Comparison of ENCODE assay signal across 9 cellular contexts in genomic region chr17:19346351-19347255, GRCh38. TPM values are rescaled to one million over a fixed set of nuclear protein-coding genes. Genes with fewer than 3 reads are reported as not detected.
DNase-seq lines count a peak whose midpoint lies in the region; ATAC-seq, FAIRE-seq and TF ChIP-seq lines count a peak whose summit lies in the region.
"Had no signal": no experiment of that assay in that cellular context is flagged by ENCODE, and none has a peak within 500 bp of the region (broad histone marks: within the 10 kb centered on the region; RNA-seq: fewer than 3 reads in every experiment).

No MANE protein-coding gene starts in this region.

- POLR2A ChIA-PET in GM12878 (lab: Charles Lee): no interaction called here
- POLR2A ChIA-PET in activated CD4-positive, alpha-beta T cell treated with anti-CD3 and anti-CD28 coated beads for 36 hours (lab: Charles Lee): no interaction called here

- in situ Hi-C loops in GM12878 (cut with MboI): no loop called here

- no peak overlapping the region for H3K4me3 Mint-ChIP-seq in natural killer cell treated with Interleukin-12 subunit alpha and Interleukin-12 subunit beta and Interleukin-15 and Interleukin-18, amount 100 ng/mL, for 72 hours
- H3K4me3 Mint-ChIP-seq in natural killer cell: no peak overlapping the region
- H3K4me3 Mint-ChIP-seq in activated CD4-positive, alpha-beta T cell treated with anti-CD3 and anti-CD28 coated beads for 36 hours: no peak overlapping the region

- no peak overlapping the region for H3K27ac Mint-ChIP-seq in natural killer cell treated with Interleukin-12 subunit alpha and Interleukin-12 subunit beta and Interleukin-15 and Interleukin-18, amount 100 ng/mL, for 72 hours
- no peak overlapping the region for H3K27ac Mint-ChIP-seq in natural killer cell
- H3K27ac Mint-ChIP-seq in activated CD4-positive, alpha-beta T cell treated with anti-CD3 and anti-CD28 coated beads for 36 hours: no peak overlapping the region

- H3K9me3 ChIP-seq in GM12878 (replicated peaks; ENCODE audit: control insufficient read depth, insufficient read depth, low read length) (no peaks in the 10 kb centered on the region), suprapubic skin (no peaks in the 10 kb centered on the region)

- H3K27ac ChIP-seq in GM12878 (ENCODE audit: control insufficient read depth, insufficient read depth): no peak overlapping the region
- peak overlapping the region; percentile 77 for H3K27ac ChIP-seq in suprapubic skin

- no peaks in the 10 kb centered on the region for H3K9me3 Mint-ChIP-seq in natural killer cell treated with Interleukin-12 subunit alpha and Interleukin-12 subunit beta and Interleukin-15 and Interleukin-18, amount 100 ng/mL, for 72 hours
- no peaks in the 10 kb centered on the region for H3K9me3 Mint-ChIP-seq in natural killer cell
- no peaks in the 10 kb centered on the region for H3K9me3 Mint-ChIP-seq in activated CD4-positive, alpha-beta T cell treated with anti-CD3 and anti-CD28 coated beads for 36 hours (ENCODE audit: low read depth)

- no peaks in the 10 kb centered on the region for H4K20me1 ChIP-seq in GM12878 (ENCODE audit: control insufficient read depth, insufficient read depth)

- H3K4me1 Mint-ChIP-seq in natural killer cell treated with Interleukin-12 subunit alpha and Interleukin-12 subunit beta and Interleukin-15 and Interleukin-18, amount 100 ng/mL, for 72 hours (ENCODE audit: low read depth in 2 of 2): peaks cover 3 to 4% of the 10 kb centered on the region in 2 donors
- no peaks in the 10 kb centered on the region for H3K4me1 Mint-ChIP-seq in natural killer cell
- no peaks in the 10 kb centered on the region for H3K4me1 Mint-ChIP-seq in activated CD4-positive, alpha-beta T cell treated with anti-CD3 and anti-CD28 coated beads for 36 hours

- 50% methylated on average over 16 of the region's 19 CpGs for WGBS in GM12878 (ENCODE audit: insufficient coverage, insufficient replicate concordance, low lambda C conversion rate, missing lambda C conversion rate)
- 20% methylated on average over 11 of the region's 19 CpGs for WGBS in suprapubic skin

- H3K9ac ChIP-seq in GM12878 (ENCODE audit: control insufficient read depth, insufficient read depth, low read length): no peak overlapping the region

- no peaks in the 10 kb centered on the region for H3K36me3 Mint-ChIP-seq in natural killer cell treated with Interleukin-12 subunit alpha and Interleukin-12 subunit beta and Interleukin-15 and Interleukin-18, amount 100 ng/mL, for 72 hours
- H3K36me3 Mint-ChIP-seq in natural killer cell: no peaks in the 10 kb centered on the region
- H3K36me3 Mint-ChIP-seq in activated CD4-positive, alpha-beta T cell treated with anti-CD3 and anti-CD28 coated beads for 36 hours (ENCODE audit: low read depth): no peaks in the 10 kb centered on the region

- BruUV-seq in GM12878 (replicated peaks; lab: Mats Ljungman, UMichigan): no TSS peak

- TF ChIP-seq CTCF in natural killer cell (IDR thresholded peaks at IDR 0.05): no peak
- TF ChIP-seq CTCF in GM12878 (IDR thresholded peaks at IDR 0.05 in 2 of 3, conservative IDR thresholded peaks at IDR 0.05 in 1 of 3; ENCODE audit: control insufficient read depth in 2 of 3, extremely low read depth in 1 of 3, insufficient read depth in 1 of 3, low read depth in 3 of 3, low read length in 3 of 3): no peak
- no peak for TF ChIP-seq CTCF in suprapubic skin (IDR thresholded peaks at IDR 0.05)

- H3K4me3 ChIP-seq in GM12878: no peak overlapping the region
- H3K4me3 ChIP-seq in suprapubic skin: no peak overlapping the region

- no peaks in the 10 kb centered on the region for H3K79me2 ChIP-seq in GM12878 (ENCODE audit: control insufficient read depth, insufficient read depth, low read length)

- peaks cover 4 to 7% of the 10 kb centered on the region in 2 donors for H3K27me3 Mint-ChIP-seq in natural killer cell treated with Interleukin-12 subunit alpha and Interleukin-12 subunit beta and Interleukin-15 and Interleukin-18, amount 100 ng/mL, for 72 hours
- peaks cover 0 to 3% of the 10 kb centered on the region in 2 donors for H3K27me3 Mint-ChIP-seq in natural killer cell (ENCODE audit: low read depth in 2 of 2)
- H3K27me3 Mint-ChIP-seq in activated CD4-positive, alpha-beta T cell treated with anti-CD3 and anti-CD28 coated beads for 36 hours: peaks cover 4% of the 10 kb centered on the region

- TF ChIP-seq EP300 in GM12878 (IDR thresholded peaks at IDR 0.05; ENCODE audit: borderline replicate concordance in 1 of 2, control insufficient read depth in 1 of 2, low read depth in 2 of 2, low read length in 2 of 2): no peak
- no peak for TF ChIP-seq EP300 in suprapubic skin (IDR thresholded peaks at IDR 0.05)

- no peak for ATAC-seq in natural killer cell treated with Interleukin-12 subunit alpha and Interleukin-12 subunit beta and Interleukin-15 and Interleukin-18, amount 100 ng/mL, for 72 hours
- no peak for ATAC-seq in natural killer cell
- peak; percentile 54; the same call in 2 of the 3 replicates for ATAC-seq in GM12878
- ATAC-seq in HG02642 (IDR thresholded peaks at IDR 0.05; ENCODE audit: poor library complexity, unreplicated experiment): no peak
- ATAC-seq in activated CD4-positive, alpha-beta T cell treated with anti-CD3 and anti-CD28 coated beads for 36 hours: no peak

- H2AFZ ChIP-seq in GM12878 (ENCODE audit: control insufficient read depth, low read depth, low read length): no peak overlapping the region

- H3K4me1 ChIP-seq in GM12878 (ENCODE audit: control insufficient read depth, insufficient read depth, low read length) (no peaks in the 10 kb centered on the region), suprapubic skin (peaks cover 70% of the 10 kb centered on the region)

- no peak overlapping the region for H3K4me2 ChIP-seq in GM12878 (ENCODE audit: control insufficient read depth, insufficient read depth)

- H3K36me3 ChIP-seq in GM12878 (ENCODE audit: control insufficient read depth in 2 of 2, insufficient read depth in 2 of 2, low read length in 1 of 2): no peaks in the 10 kb centered on the region
- H3K36me3 ChIP-seq in suprapubic skin: no peaks in the 10 kb centered on the region

- peak; percentile 56 for DNase-seq in natural killer cell treated with Interleukin-12 subunit alpha and Interleukin-12 subunit beta and Interleukin-15 and Interleukin-18, amount 100 ng/mL, for 72 hours (ENCODE audit: low spot score)
- DNase-seq in natural killer cell: no peak
- DNase-seq in GM12878 (ENCODE audit: low read depth, low spot score): no peak
- peak; percentile 90 for DNase-seq in kidney glomerular epithelial cell (lab: John Stamatoyannopoulos, UW)
- DNase-seq in suprapubic skin (ENCODE audit: low spot score in 2 of 2): peak; percentile 83 to 86
- no peak for DNase-seq in epidermal melanocyte (ENCODE audit: insufficient read length, low spot score)
- no peak for DNase-seq in activated CD4-positive, alpha-beta T cell treated with anti-CD3 and anti-CD28 coated beads for 36 hours

- no peak for TF ChIP-seq POLR2A in GM12878 (IDR thresholded peaks at IDR 0.05; ENCODE audit: low read depth, low read length)
- no peak for TF ChIP-seq POLR2A in suprapubic skin (IDR thresholded peaks at IDR 0.05)

- H3K27me3 ChIP-seq in GM12878 (replicated peaks in 1 of 2; ENCODE audit: control insufficient read depth in 2 of 2, insufficient read depth in 2 of 2, low read length in 1 of 2): no peaks in the 10 kb centered on the region
- H3K27me3 ChIP-seq in suprapubic skin: no peaks in the 10 kb centered on the region

- RAD21 ChIA-PET in GM12878 (lab: Charles Lee; ENCODE audit: unreplicated experiment): no interaction called here

- SMC1A ChIA-PET in GM12878 (lab: Charles Lee; ENCODE audit: uncharacterized antibody, unreplicated experiment): no interaction called here

- FAIRE-seq in GM12878 (lab: Jason Lieb, UNC): no peak
- FAIRE-seq: G401.6 had no signal

- intact Hi-C loops in natural killer cell (cut with micrococcal nuclease) (no loop called here), GM12878 (cut with micrococcal nuclease; ENCODE audit: unreplicated experiment) (no loop called here)
- intact Hi-C loops in activated CD4-positive, alpha-beta T cell treated with anti-CD3 and anti-CD28 coated beads for 36 hours (cut with DNase I, micrococcal nuclease): no loop called here

- CTCF ChIA-PET in GM12878 (lab: Yijun Ruan, JAX): no interaction called here
- CTCF ChIA-PET in activated CD4-positive, alpha-beta T cell treated with anti-CD3 and anti-CD28 coated beads for 36 hours (lab: Charles Lee): interaction anchor here (1.2 kb wide), 1 partner anchor 9 kb away, joined by 4 read pairs; no protein-coding TSS in a partner anchor

- TF ChIP-seq RAD21 in GM12878 (IDR thresholded peaks at IDR 0.05; ENCODE audit: insufficient read depth, low read depth, low read length): no peak

RNA-seq across cellular contexts. Expression of gene B9D1, which starts 15.9 kb away (rescaled TPM):
- total RNA-seq in natural killer cell treated with Interleukin-12 subunit alpha and Interleukin-12 subunit beta and Interleukin-15 and Interleukin-18, amount 100 ng/mL, for 72 hours: 1 to 10 TPM; 2.2 to 4.9 TPM
- total RNA-seq in natural killer cell (1 to 10 TPM; 3.1 to 7.5 (median 3.7) TPM), GM12878 (2014; rRNA removed) (8.3 and 9.4 TPM in 2 replicates), GM12878 (2014; rRNA removed; fragmentation: Illumina TruSeq; extraction: Trizol) (4.5 and 5.9 TPM in 2 replicates), GM12878 (2021) (8.1 and 9.5 TPM in 2 replicates), suprapubic skin (10 to 100 TPM; 10.7 to 21.7 (median 17.3) TPM)
- total RNA-seq in GM12878 (2013; cell fraction: nucleolus; rRNA removed): 11.3 and 12.0 TPM in 2 replicates
- polyA plus RNA-seq in GM12878 (2011; ENCODE audit: low read depth): 12.7 TPM
- polyA plus RNA-seq in GM12878 (2011; rRNA removed) (5.0 and 10.4 TPM in 2 replicates), GM12878 (2014; fragmentation: Illumina TruSeq; extraction: Trizol) (4.9 and 8.7 TPM in 2 replicates), GM12878 (2014; fragmentation: Nextera tagmentation; extraction: Ambion mirVana) (10 to 100 TPM in 1 of 2 experiments, 1 to 10 TPM in 1; 8.2 to 10.2 TPM), GM12878 (2014; rRNA removed) (11.8 and 14.9 TPM in 2 replicates), GM12878 (2016; fragmentation: Nextera tagmentation; extraction: Ambion mirVana) (10 to 100 TPM; 16.4 to 18.3 TPM)
- 15.0 TPM in 2 replicates for polyA plus RNA-seq in GM12878 (2011; cell fraction: cytosol; rRNA removed)
- 14.0 and 16.5 TPM in 2 replicates for polyA plus RNA-seq in GM12878 (2011; cell fraction: nucleus; rRNA removed)
- 8.7 and 8.9 TPM in 2 replicates for polyA plus RNA-seq in GM12878 (2012)
- polyA minus RNA-seq in GM12878 (2011; rRNA and poly(A)+ RNA removed): 6.3 and 9.0 TPM in 2 replicates
- polyA minus RNA-seq in GM12878 (2011; cell fraction: cytosol; rRNA and poly(A)+ RNA removed): 1.5 and 3.7 TPM in 2 replicates
- polyA minus RNA-seq in GM12878 (2011; cell fraction: nucleus; rRNA and poly(A)+ RNA removed): 2.9 and 5.4 TPM in 2 replicates
- total RNA-seq in activated CD4-positive, alpha-beta T cell treated with anti-CD3 and anti-CD28 coated beads for 36 hours: 1 to 10 TPM; 7.4 to 7.8 TPM

RNA-seq across cellular contexts. Expression of gene MAPK7, which starts 31.7 kb away (rescaled TPM):
- total RNA-seq in natural killer cell treated with Interleukin-12 subunit alpha and Interleukin-12 subunit beta and Interleukin-15 and Interleukin-18, amount 100 ng/mL, for 72 hours: 10 to 100 TPM; 28.7 to 29.8 TPM
- total RNA-seq in natural killer cell: 10 to 100 TPM; 39.2 to 63.5 (median 54.1) TPM
- 20.9 and 25.3 TPM in 2 replicates for total RNA-seq in GM12878 (2013; cell fraction: nucleolus; rRNA removed)
- total RNA-seq in GM12878 (2014; rRNA removed): 2.1 and 3.7 TPM in 2 replicates
- total RNA-seq in GM12878 (2014; rRNA removed; fragmentation: Illumina TruSeq; extraction: Trizol): 2.1 and 2.7 TPM in 2 replicates
- 11.1 and 13.5 TPM in 2 replicates for total RNA-seq in GM12878 (2021)
- polyA plus RNA-seq in GM12878 (2011; ENCODE audit: low read depth): 6.9 TPM
- 1.6 and 3.2 TPM in 2 replicates for polyA plus RNA-seq in GM12878 (2011; rRNA removed)
- 4.5 and 5.4 TPM in 2 replicates for polyA plus RNA-seq in GM12878 (2011; cell fraction: cytosol; rRNA removed)
- polyA plus RNA-seq in GM12878 (2011; cell fraction: nucleus; rRNA removed): 15.6 and 17.1 TPM in 2 replicates
- 7.0 and 10.0 TPM in 2 replicates for polyA plus RNA-seq in GM12878 (2012)
- polyA plus RNA-seq in GM12878 (2014; fragmentation: Illumina TruSeq; extraction: Trizol): 5.1 and 7.8 TPM in 2 replicates
- 1 to 10 TPM in 1 of 2 experiments, under 1 TPM in 1; 0.37 to 1.3 TPM for polyA plus RNA-seq in GM12878 (2014; fragmentation: Nextera tagmentation; extraction: Ambion mirVana)
- polyA plus RNA-seq in GM12878 (2014; rRNA removed): 7.6 and 12.0 TPM in 2 replicates
- 10 to 100 TPM in 1 of 2 experiments, 1 to 10 TPM in 1; 8.2 to 11.1 TPM for polyA plus RNA-seq in GM12878 (2016; fragmentation: Nextera tagmentation; extraction: Ambion mirVana)
- 11.0 and 17.0 TPM in 2 replicates for polyA minus RNA-seq in GM12878 (2011; rRNA and poly(A)+ RNA removed)
- 6.4 TPM in 2 replicates for polyA minus RNA-seq in GM12878 (2011; cell fraction: cytosol; rRNA and poly(A)+ RNA removed)
- polyA minus RNA-seq in GM12878 (2011; cell fraction: nucleus; rRNA and poly(A)+ RNA removed): 19.1 and 30.2 TPM in 2 replicates
- total RNA-seq in suprapubic skin: 10 to 100 TPM; 30.9 to 47.1 (median 43.6) TPM
- 10 to 100 TPM; 19.0 to 20.8 TPM for total RNA-seq in activated CD4-positive, alpha-beta T cell treated with anti-CD3 and anti-CD28 coated beads for 36 hours

RNA-seq across cellular contexts. Expression of gene MFAP4, which starts 40.4 kb away (rescaled TPM):
- not detected for total RNA-seq in natural killer cell treated with Interleukin-12 subunit alpha and Interleukin-12 subunit beta and Interleukin-15 and Interleukin-18, amount 100 ng/mL, for 72 hours
- total RNA-seq in natural killer cell: not detected
- not detected in 2 replicates for total RNA-seq in GM12878 (2013; cell fraction: nucleolus; rRNA removed)
- total RNA-seq in GM12878 (2014; rRNA removed): not detected in 2 replicates
- total RNA-seq in GM12878 (2014; rRNA removed; fragmentation: Illumina TruSeq; extraction: Trizol): not detected in 2 replicates
- total RNA-seq in GM12878 (2021): 0.13 and 0.28 TPM in 2 replicates
- polyA plus RNA-seq in GM12878 (2011; ENCODE audit: low read depth): not detected
- not detected in 2 replicates for polyA plus RNA-seq in GM12878 (2011; rRNA removed)
- polyA plus RNA-seq in GM12878 (2011; cell fraction: cytosol; rRNA removed): not detected in 2 replicates
- not detected in 2 replicates for polyA plus RNA-seq in GM12878 (2011; cell fraction: nucleus; rRNA removed)
- not detected in 2 replicates for polyA plus RNA-seq in GM12878 (2012)
- not detected in 2 replicates for polyA plus RNA-seq in GM12878 (2014; fragmentation: Illumina TruSeq; extraction: Trizol)
- polyA plus RNA-seq in GM12878 (2014; fragmentation: Nextera tagmentation; extraction: Ambion mirVana): not detected
- not detected in 2 replicates for polyA plus RNA-seq in GM12878 (2014; rRNA removed)
- under 1 TPM; 0.08 to 0.09 TPM for polyA plus RNA-seq in GM12878 (2016; fragmentation: Nextera tagmentation; extraction: Ambion mirVana)
- not detected in 2 replicates for polyA minus RNA-seq in GM12878 (2011; rRNA and poly(A)+ RNA removed)
- polyA minus RNA-seq in GM12878 (2011; cell fraction: cytosol; rRNA and poly(A)+ RNA removed): not detected in 2 replicates
- not detected in 2 replicates for polyA minus RNA-seq in GM12878 (2011; cell fraction: nucleus; rRNA and poly(A)+ RNA removed)
- 10 to 100 TPM; 14.9 to 27.8 (median 24.9) TPM for total RNA-seq in suprapubic skin
- not detected for total RNA-seq in activated CD4-positive, alpha-beta T cell treated with anti-CD3 and anti-CD28 coated beads for 36 hours

Comparison
In these comparisons a context has a peak if more than half of its experiments do, and no peak if none do; other contexts are left out.
1. DNase-seq: peak in natural killer cell treated with Interleukin-12 subunit alpha and Interleukin-12 subunit beta and Interleukin-15 and Interleukin-18, amount 100 ng/mL, for 72 hours (single experiment), kidney glomerular epithelial cell (single experiment) and suprapubic skin (2 of 2); none in natural killer cell (single experiment), GM12878 (single experiment), epidermal melanocyte (single experiment) and activated CD4-positive, alpha-beta T cell treated with anti-CD3 and anti-CD28 coated beads for 36 hours (single experiment).
2. RNA of gene MFAP4, which starts 40.4 kb away (total RNA-seq): 14.9 to 27.8 TPM in suprapubic skin; not detected in natural killer cell treated with Interleukin-12 subunit alpha and Interleukin-12 subunit beta and Interleukin-15 and Interleukin-18, amount 100 ng/mL, for 72 hours, not detected in natural killer cell, 0.13 to 0.28 TPM in GM12878 and not detected in activated CD4-positive, alpha-beta T cell treated with anti-CD3 and anti-CD28 coated beads for 36 hours; every median in the first group is over 10 times any median in the second.